Comparison of ENCODE assay signal across 16 cellular contexts in genomic region chr7:143975617-143976016, GRCh38. TPM values are rescaled to one million over a fixed set of nuclear protein-coding genes. Genes with fewer than 3 reads are reported as not detected.
DNase-seq lines count a peak whose midpoint lies in the region; ATAC-seq and TF ChIP-seq lines count a peak whose summit lies in the region.
"Had no signal": no experiment of that assay in that cellular context is flagged by ENCODE, and none has a peak within 500 bp of the region (broad histone marks: within the 10 kb centered on the region; RNA-seq: fewer than 3 reads in every experiment).

No MANE protein-coding gene starts in this region.

- no peak overlapping the region for H3K4me3 Mint-ChIP-seq in brain
- H3K4me3 Mint-ChIP-seq: CD4-positive, alpha-beta T cell had no signal

- DNase-seq in NCI-H82 (lab: John Stamatoyannopoulos, UW) (peak; percentile 27), NCI-H82 treated with DMSO at 0.1 percent for 48 hours (lab: John Stamatoyannopoulos, UW; ENCODE audit: unreplicated experiment) (no peak), Kasumi-1 (lab: John Stamatoyannopoulos, UW) (peak; percentile 2 to 19), iris pigment epithelial cell (ENCODE audit: low read depth) (peak; percentile 26), GM19238 (ENCODE audit: insufficient read length, low spot score) (no peak), posterior cingulate gyrus (no peak)
- DNase-seq: activated CD4-positive, alpha-beta T cell treated with anti-CD3 and anti-CD28 coated beads, Interleukin-2, amount 50 U/mL, for 48 hours; CD4-positive, alpha-beta T cell; NCI-H1048; NCI-H2227 treated with DMSO at 0.1 percent for 48 hours; occipital lobe; stimulated activated CD4-positive, alpha-beta T cell treated with anti-CD3 and anti-CD28 coated beads, Interleukin-4, amount 100 ng/mL, for 24 hours; testis had no signal

- H3K36me3 Mint-ChIP-seq in brain: no peaks in the 10 kb centered on the region

- intact Hi-C loops in posterior cingulate gyrus (cut with DNase I): no loop called here

- peak; percentile 20 to 29 for TF ChIP-seq CTCF in brain (conservative IDR thresholded peaks at IDR 0.05)

- H3K9me3 Mint-ChIP-seq in brain: no peaks in the 10 kb centered on the region
- H3K9me3 Mint-ChIP-seq: CD4-positive, alpha-beta T cell had no signal

- no peak for ATAC-seq in HG03139 (IDR thresholded peaks at IDR 0.05; ENCODE audit: unreplicated experiment)

- peaks cover 11% of the 10 kb centered on the region for H3K27me3 Mint-ChIP-seq in brain

- H3K27ac Mint-ChIP-seq in brain: no peak overlapping the region
- H3K27ac Mint-ChIP-seq: CD4-positive, alpha-beta T cell had no signal

- no peaks in the 10 kb centered on the region for H3K4me1 Mint-ChIP-seq in brain

RNA-seq across cellular contexts. Expression of gene OR2F1, which starts 21.0 kb away (rescaled TPM):
- polyA plus RNA-seq in brain (ENCODE audit: insufficient read depth, low read depth, low replicate concordance): not detected
- polyA plus RNA-seq: adipose tissue had no signal

RNA-seq across cellular contexts. Expression of gene OR6B1, which starts 24.5 kb away (rescaled TPM):
- polyA plus RNA-seq in brain (ENCODE audit: insufficient read depth, low read depth, low replicate concordance): not detected

RNA-seq across cellular contexts. Expression of gene OR2F2, which starts 40.6 kb away (rescaled TPM):
- polyA plus RNA-seq in brain (ENCODE audit: insufficient read depth, low read depth, low replicate concordance): not detected
- polyA plus RNA-seq: adipose tissue had no signal

Comparison
In these comparisons a context has a peak if more than half of its experiments do, and no peak if none do; other contexts are left out.
1. DNase-seq: peak in NCI-H82 (single experiment), Kasumi-1 (2 of 2) and iris pigment epithelial cell (single experiment); none in NCI-H82 treated with DMSO at 0.1 percent for 48 hours (single experiment), GM19238 (single experiment) and posterior cingulate gyrus (0 of 10).